1 cellular context compared by ENCODE assay signal in the genomic region with DNA sequence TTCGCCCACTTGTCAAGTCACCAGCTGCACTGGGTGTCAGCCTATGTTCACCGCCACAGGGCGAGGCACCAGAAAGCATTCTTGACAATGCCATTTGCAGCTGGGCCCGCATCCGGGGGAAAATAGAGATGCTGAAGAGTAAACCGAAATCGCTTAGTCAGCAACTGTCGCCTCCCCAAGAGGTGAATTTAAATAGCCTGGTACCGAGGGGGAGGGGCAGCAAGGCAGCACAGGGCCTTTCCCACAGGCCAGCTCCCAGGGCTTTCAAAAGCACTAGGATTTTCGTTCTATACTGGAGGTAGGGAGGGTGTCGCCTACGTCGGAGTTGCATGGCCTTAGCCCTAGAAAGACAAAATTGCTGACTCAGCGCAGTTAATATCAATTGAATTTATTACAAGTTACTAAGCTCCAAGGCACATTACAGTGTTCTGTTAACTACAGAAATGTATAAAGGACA.
TF ChIP-seq lines count a peak whose summit lies in the region.

No MANE protein-coding gene starts in this region.

TF ChIP-seq in HepG2, 621 proteins besides CTCF, POLR2A, EP300 and RAD21 (continued from another document):
- TF ChIP-seq HMGXB3 (CRISPR knock-in tag; IDR thresholded peaks at IDR 0.05; ENCODE audit: borderline replicate concordance) (no peak), PRDM15 (CRISPR knock-in tag; IDR thresholded peaks at IDR 0.05) (no peak), ZNF281 (CRISPR knock-in tag; IDR thresholded peaks at IDR 0.05; ENCODE audit: borderline replicate concordance) (peak; percentile 84), ZBTB34 (CRISPR knock-in tag; IDR thresholded peaks at IDR 0.05) (0 out of 2 replicates have a peak, but pooled peaks have one; percentile 48), ZNF589 (CRISPR knock-in tag; conservative IDR thresholded peaks at IDR 0.05) (no peak), FOXJ3 (CRISPR knock-in tag; IDR thresholded peaks at IDR 0.05; ENCODE audit: borderline replicate concordance) (no peak), RXRA (CRISPR knock-in tag; IDR thresholded peaks at IDR 0.05) (peak; percentile 23; the same call in 1 of the 2 replicates), TGIF2 (CRISPR knock-in tag; IDR thresholded peaks at IDR 0.05) (0 out of 2 replicates have a peak, but pooled peaks have one; percentile 6), ZNF333 (CRISPR knock-in tag; IDR thresholded peaks at IDR 0.05; ENCODE audit: borderline replicate concordance) (no peak), SAP130 (CRISPR knock-in tag; IDR thresholded peaks at IDR 0.05; ENCODE audit: low read depth) (peak; percentile 34; the same call in 1 of the 2 replicates), ZNF484 (CRISPR knock-in tag; IDR thresholded peaks at IDR 0.05; ENCODE audit: borderline replicate concordance, low read depth) (no peak), RBM22 (optimal IDR thresholded peaks at IDR 0.05; ENCODE audit: low read length) (peak; percentile 48), KLF6 (CRISPR knock-in tag; IDR thresholded peaks at IDR 0.05) (no peak), MAFF (IDR thresholded peaks at IDR 0.05; ENCODE audit: low read depth, low read length) (peak; percentile 99)
- TF ChIP-seq, protein P1, sequence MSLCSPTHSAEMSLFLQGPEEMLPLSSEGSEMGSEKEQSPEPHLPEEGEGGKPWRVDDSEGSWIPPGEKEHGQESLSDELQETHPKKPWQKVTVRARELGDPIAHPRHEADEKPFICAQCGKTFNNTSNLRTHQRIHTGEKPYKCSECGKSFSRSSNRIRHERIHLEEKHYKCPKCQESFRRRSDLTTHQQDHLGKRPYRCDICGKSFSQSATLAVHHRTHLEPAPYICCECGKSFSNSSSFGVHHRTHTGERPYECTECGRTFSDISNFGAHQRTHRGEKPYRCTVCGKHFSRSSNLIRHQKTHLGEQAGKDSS (CRISPR knock-in tag; IDR thresholded peaks at IDR 0.05; ENCODE audit: borderline replicate concordance, low read depth): no peak
